1 cellular context compared by ENCODE assay signal in the genomic region with DNA sequence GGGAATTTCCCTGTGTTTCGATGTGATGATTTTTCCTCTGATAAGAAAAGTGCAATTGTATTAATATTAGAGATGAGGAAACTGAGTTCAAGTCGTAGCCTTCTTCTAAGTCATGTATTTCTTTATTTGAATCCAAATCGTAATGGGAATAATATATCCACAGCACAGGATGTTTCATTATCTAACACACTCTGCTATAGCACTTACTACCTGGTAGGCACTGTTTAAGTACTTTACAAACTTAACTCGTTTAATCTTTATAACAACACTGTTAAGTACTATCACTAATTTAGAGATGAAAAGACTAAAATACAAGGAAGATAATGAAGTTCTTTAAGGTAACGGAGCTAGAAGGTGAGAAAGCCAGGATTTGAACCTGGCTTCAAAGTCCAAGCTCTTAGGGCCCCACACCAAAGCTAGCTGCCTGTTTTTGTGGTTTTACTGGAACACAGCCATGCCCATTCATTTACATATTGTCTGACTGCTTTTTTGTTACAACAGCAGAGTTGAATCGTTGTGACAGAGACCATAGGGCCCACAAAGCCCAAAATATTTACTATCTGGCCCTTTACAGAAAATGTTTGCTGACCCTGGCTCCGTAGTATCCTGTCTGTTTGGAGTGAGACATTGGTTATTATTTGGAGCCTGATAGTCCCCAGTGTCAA.
TF ChIP-seq lines count a peak whose summit lies in the region.

No MANE protein-coding gene starts in this region.

TF ChIP-seq in HepG2, 621 proteins besides CTCF, POLR2A, EP300 and RAD21 (continued from another document and continues in another):
- TF ChIP-seq, protein P1, sequence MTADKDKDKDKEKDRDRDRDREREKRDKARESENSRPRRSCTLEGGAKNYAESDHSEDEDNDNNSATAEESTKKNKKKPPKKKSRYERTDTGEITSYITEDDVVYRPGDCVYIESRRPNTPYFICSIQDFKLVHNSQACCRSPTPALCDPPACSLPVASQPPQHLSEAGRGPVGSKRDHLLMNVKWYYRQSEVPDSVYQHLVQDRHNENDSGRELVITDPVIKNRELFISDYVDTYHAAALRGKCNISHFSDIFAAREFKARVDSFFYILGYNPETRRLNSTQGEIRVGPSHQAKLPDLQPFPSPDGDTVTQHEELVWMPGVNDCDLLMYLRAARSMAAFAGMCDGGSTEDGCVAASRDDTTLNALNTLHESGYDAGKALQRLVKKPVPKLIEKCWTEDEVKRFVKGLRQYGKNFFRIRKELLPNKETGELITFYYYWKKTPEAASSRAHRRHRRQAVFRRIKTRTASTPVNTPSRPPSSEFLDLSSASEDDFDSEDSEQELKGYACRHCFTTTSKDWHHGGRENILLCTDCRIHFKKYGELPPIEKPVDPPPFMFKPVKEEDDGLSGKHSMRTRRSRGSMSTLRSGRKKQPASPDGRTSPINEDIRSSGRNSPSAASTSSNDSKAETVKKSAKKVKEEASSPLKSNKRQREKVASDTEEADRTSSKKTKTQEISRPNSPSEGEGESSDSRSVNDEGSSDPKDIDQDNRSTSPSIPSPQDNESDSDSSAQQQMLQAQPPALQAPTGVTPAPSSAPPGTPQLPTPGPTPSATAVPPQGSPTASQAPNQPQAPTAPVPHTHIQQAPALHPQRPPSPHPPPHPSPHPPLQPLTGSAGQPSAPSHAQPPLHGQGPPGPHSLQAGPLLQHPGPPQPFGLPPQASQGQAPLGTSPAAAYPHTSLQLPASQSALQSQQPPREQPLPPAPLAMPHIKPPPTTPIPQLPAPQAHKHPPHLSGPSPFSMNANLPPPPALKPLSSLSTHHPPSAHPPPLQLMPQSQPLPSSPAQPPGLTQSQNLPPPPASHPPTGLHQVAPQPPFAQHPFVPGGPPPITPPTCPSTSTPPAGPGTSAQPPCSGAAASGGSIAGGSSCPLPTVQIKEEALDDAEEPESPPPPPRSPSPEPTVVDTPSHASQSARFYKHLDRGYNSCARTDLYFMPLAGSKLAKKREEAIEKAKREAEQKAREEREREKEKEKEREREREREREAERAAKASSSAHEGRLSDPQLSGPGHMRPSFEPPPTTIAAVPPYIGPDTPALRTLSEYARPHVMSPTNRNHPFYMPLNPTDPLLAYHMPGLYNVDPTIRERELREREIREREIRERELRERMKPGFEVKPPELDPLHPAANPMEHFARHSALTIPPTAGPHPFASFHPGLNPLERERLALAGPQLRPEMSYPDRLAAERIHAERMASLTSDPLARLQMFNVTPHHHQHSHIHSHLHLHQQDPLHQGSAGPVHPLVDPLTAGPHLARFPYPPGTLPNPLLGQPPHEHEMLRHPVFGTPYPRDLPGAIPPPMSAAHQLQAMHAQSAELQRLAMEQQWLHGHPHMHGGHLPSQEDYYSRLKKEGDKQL (CRISPR knock-in tag; IDR thresholded peaks at IDR 0.05; ENCODE audit: low read depth), result no peak
- TF ChIP-seq ZNF335 (CRISPR knock-in tag; IDR thresholded peaks at IDR 0.05), result no peak
- TF ChIP-seq SIX1 (CRISPR knock-in tag; IDR thresholded peaks at IDR 0.05; ENCODE audit: borderline replicate concordance), result no peak; the same call in 1 of the 2 replicates
- TF ChIP-seq RNF2 (conservative IDR thresholded peaks at IDR 0.05; ENCODE audit: low read depth), result no peak
- no peak for TF ChIP-seq IRX3 (CRISPR knock-in tag; IDR thresholded peaks at IDR 0.05; ENCODE audit: borderline replicate concordance, low read depth)
- no peak for TF ChIP-seq RFX3 (CRISPR knock-in tag; IDR thresholded peaks at IDR 0.05)
- TF ChIP-seq, protein P2, sequence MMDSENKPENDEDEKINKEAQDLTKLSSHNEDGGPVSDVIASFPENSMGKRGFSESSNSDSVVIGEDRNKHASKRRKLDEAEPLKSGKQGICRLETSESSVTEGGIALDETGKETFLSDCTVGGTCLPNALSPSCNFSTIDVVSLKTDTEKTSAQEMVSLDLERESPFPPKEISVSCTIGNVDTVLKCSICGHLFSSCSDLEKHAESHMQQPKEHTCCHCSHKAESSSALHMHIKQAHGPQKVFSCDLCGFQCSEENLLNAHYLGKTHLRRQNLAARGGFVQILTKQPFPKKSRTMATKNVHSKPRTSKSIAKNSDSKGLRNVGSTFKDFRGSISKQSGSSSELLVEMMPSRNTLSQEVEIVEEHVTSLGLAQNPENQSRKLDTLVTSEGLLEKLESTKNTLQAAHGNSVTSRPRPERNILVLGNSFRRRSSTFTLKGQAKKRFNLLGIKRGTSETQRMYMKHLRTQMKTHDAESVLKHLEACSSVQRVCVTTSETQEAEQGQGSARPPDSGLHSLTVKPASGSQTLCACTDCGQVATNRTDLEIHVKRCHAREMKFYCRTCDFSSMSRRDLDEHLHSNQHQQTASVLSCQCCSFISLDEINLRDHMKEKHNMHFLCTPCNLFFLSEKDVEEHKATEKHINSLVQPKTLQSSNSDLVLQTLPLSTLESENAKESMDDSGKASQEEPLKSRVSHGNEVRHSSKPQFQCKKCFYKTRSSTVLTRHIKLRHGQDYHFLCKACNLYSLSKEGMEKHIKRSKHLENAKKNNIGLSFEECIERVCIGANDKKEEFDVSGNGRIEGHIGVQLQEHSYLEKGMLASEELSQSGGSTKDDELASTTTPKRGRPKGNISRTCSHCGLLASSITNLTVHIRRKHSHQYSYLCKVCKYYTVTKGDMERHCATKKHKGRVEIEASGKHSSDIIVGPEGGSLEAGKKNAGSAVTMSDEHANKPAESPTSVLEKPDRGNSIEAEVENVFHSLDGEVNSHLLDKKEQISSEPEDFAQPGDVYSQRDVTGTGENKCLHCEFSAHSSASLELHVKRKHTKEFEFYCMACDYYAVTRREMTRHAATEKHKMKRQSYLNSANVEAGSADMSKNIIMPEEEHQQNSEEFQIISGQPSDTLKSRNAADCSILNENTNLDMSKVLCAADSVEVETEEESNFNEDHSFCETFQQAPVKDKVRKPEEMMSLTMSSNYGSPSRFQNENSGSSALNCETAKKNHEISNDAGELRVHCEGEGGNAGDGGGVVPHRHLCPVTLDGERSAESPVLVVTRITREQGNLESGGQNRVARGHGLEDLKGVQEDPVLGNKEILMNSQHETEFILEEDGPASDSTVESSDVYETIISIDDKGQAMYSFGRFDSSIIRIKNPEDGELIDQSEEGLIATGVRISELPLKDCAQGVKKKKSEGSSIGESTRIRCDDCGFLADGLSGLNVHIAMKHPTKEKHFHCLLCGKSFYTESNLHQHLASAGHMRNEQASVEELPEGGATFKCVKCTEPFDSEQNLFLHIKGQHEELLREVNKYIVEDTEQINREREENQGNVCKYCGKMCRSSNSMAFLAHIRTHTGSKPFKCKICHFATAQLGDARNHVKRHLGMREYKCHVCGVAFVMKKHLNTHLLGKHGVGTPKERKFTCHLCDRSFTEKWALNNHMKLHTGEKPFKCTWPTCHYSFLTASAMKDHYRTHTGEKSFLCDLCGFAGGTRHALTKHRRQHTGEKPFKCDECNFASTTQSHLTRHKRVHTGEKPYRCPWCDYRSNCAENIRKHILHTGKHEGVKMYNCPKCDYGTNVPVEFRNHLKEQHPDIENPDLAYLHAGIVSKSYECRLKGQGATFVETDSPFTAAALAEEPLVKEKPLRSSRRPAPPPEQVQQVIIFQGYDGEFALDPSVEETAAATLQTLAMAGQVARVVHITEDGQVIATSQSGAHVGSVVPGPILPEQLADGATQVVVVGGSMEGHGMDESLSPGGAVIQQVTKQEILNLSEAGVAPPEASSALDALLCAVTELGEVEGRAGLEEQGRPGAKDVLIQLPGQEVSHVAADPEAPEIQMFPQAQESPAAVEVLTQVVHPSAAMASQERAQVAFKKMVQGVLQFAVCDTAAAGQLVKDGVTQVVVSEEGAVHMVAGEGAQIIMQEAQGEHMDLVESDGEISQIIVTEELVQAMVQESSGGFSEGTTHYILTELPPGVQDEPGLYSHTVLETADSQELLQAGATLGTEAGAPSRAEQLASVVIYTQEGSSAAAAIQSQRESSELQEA (CRISPR knock-in tag; IDR thresholded peaks at IDR 0.05; ENCODE audit: not compliant biosample characterization), result no peak
- TF ChIP-seq SMAD9 (CRISPR knock-in tag; IDR thresholded peaks at IDR 0.05), result no peak
- TF ChIP-seq, protein P3, sequence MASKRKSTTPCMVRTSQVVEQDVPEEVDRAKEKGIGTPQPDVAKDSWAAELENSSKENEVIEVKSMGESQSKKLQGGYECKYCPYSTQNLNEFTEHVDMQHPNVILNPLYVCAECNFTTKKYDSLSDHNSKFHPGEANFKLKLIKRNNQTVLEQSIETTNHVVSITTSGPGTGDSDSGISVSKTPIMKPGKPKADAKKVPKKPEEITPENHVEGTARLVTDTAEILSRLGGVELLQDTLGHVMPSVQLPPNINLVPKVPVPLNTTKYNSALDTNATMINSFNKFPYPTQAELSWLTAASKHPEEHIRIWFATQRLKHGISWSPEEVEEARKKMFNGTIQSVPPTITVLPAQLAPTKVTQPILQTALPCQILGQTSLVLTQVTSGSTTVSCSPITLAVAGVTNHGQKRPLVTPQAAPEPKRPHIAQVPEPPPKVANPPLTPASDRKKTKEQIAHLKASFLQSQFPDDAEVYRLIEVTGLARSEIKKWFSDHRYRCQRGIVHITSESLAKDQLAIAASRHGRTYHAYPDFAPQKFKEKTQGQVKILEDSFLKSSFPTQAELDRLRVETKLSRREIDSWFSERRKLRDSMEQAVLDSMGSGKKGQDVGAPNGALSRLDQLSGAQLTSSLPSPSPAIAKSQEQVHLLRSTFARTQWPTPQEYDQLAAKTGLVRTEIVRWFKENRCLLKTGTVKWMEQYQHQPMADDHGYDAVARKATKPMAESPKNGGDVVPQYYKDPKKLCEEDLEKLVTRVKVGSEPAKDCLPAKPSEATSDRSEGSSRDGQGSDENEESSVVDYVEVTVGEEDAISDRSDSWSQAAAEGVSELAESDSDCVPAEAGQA (IDR thresholded peaks at IDR 0.05; ENCODE audit: low read depth), result no peak
- TF ChIP-seq, protein P3 (CRISPR knock-in tag; IDR thresholded peaks at IDR 0.05; ENCODE audit: borderline replicate concordance), result no peak
- TF ChIP-seq ZNF605 (CRISPR knock-in tag; IDR thresholded peaks at IDR 0.05), result no peak
- TF ChIP-seq, protein P4, sequence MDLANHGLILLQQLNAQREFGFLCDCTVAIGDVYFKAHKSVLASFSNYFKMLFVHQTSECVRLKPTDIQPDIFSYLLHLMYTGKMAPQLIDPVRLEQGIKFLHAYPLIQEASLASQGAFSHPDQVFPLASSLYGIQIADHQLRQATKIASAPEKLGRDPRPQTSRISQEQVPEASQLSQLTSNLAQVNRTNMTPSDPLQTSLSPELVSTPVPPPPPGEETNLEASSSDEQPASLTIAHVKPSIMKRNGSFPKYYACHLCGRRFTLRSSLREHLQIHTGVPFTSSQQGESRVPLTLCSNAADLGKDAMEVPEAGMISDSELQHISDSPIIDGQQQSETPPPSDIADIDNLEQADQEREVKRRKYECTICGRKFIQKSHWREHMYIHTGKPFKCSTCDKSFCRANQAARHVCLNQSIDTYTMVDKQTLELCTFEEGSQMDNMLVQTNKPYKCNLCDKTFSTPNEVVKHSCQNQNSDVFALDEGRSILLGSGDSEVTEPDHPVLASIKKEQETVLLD (CRISPR knock-in tag; IDR thresholded peaks at IDR 0.05; ENCODE audit: low read depth), result no peak
- no peak for TF ChIP-seq TAF15 (IDR thresholded peaks at IDR 0.05; ENCODE audit: low read depth, low read length, poor library complexity, severe bottlenecking)
- TF ChIP-seq NPAS2 (CRISPR knock-in tag; IDR thresholded peaks at IDR 0.05; ENCODE audit: borderline replicate concordance), result no peak
- peak; percentile 49; the same call in 1 of the 2 replicates for TF ChIP-seq MIER3 (CRISPR knock-in tag; IDR thresholded peaks at IDR 0.05; ENCODE audit: borderline replicate concordance)
- no peak for TF ChIP-seq ZNF256 (CRISPR knock-in tag; conservative IDR thresholded peaks at IDR 0.05)
- TF ChIP-seq, protein P5, sequence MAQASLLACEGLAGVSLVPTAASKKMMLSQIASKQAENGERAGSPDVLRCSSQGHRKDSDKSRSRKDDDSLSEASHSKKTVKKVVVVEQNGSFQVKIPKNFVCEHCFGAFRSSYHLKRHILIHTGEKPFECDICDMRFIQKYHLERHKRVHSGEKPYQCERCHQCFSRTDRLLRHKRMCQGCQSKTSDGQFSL (CRISPR knock-in tag; IDR thresholded peaks at IDR 0.05), result no peak
- TF ChIP-seq, protein P6, sequence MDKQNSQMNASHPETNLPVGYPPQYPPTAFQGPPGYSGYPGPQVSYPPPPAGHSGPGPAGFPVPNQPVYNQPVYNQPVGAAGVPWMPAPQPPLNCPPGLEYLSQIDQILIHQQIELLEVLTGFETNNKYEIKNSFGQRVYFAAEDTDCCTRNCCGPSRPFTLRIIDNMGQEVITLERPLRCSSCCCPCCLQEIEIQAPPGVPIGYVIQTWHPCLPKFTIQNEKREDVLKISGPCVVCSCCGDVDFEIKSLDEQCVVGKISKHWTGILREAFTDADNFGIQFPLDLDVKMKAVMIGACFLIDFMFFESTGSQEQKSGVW (CRISPR knock-in tag; IDR thresholded peaks at IDR 0.05; ENCODE audit: borderline replicate concordance), result no peak
- TF ChIP-seq ZNF350 (CRISPR knock-in tag; IDR thresholded peaks at IDR 0.05; ENCODE audit: borderline replicate concordance, low read depth), result no peak
- no peak for TF ChIP-seq HNRNPUL1 (IDR thresholded peaks at IDR 0.05; ENCODE audit: low read depth, low read length)
- TF ChIP-seq ZNF678 (CRISPR knock-in tag; IDR thresholded peaks at IDR 0.05), result no peak
- TF ChIP-seq, protein P7, sequence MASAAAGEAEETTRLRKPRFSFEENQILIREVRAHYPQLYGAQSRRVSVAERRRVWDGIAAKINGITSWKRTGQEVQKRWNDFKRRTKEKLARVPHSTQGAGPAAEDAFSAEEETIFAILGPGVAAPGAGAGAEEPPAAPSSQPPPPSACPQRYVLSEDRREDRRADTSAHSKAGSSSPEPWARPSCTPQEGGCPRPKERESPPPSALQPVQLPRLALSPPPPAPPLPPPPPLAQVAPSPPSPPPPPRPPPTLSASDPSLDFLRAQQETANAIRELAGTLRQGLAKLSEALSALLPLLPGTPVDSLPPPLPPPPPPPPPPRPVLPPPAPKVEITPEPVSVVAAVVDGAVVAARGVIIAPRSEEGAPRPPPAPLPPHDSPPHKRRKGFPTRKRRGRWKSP (CRISPR knock-in tag; IDR thresholded peaks at IDR 0.05), result 0 out of 2 replicates have a peak, but pooled peaks have one; percentile 56
- TF ChIP-seq NBN (conservative IDR thresholded peaks at IDR 0.05), result no peak
- TF ChIP-seq MYNN (CRISPR knock-in tag; IDR thresholded peaks at IDR 0.05; ENCODE audit: low read depth), result no peak
